In the genomic region with DNA sequence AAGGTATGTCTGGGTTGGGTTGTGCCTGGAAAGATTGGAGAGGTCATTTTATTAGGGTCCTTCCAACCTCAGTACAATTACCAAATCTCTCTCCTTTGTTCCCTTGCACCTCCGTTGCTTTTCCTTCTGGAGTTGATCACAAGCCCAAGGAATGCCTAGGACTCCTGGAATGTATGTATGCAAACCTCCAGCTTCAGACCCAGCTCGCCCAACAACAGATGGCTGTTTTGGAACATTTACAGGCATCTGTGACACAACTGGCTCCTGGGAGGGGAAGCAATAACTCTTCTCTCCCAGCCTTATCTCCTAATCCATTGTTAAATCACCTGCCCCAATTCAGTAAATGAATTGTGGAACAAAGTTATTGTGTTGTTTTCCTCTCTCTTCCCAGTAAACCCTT, we compare ENCODE assay signal across 2 cellular contexts.
TF ChIP-seq lines count a peak whose summit lies in the region.

No MANE protein-coding gene starts in this region.

TF ChIP-seq in WTC11, 78 proteins besides CTCF, POLR2A, EP300 and RAD21 (continued from another document and continues in another):
- TF ChIP-seq SP1 (CRISPR knock-in tag; conservative IDR thresholded peaks at IDR 0.05), result no peak
- TF ChIP-seq NFE2L1 (CRISPR knock-in tag; IDR thresholded peaks at IDR 0.05), result no peak
- no peak for TF ChIP-seq ATF6 (CRISPR knock-in tag; IDR thresholded peaks at IDR 0.05)
- no peak for TF ChIP-seq ETV6 (CRISPR knock-in tag; IDR thresholded peaks at IDR 0.05)
- TF ChIP-seq IRF2 (CRISPR knock-in tag; IDR thresholded peaks at IDR 0.05; ENCODE audit: borderline replicate concordance, low read depth), result no peak
- no peak for TF ChIP-seq ZSCAN18 (CRISPR knock-in tag; IDR thresholded peaks at IDR 0.05)
- TF ChIP-seq, protein P1, sequence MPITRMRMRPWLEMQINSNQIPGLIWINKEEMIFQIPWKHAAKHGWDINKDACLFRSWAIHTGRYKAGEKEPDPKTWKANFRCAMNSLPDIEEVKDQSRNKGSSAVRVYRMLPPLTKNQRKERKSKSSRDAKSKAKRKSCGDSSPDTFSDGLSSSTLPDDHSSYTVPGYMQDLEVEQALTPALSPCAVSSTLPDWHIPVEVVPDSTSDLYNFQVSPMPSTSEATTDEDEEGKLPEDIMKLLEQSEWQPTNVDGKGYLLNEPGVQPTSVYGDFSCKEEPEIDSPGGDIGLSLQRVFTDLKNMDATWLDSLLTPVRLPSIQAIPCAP (CRISPR knock-in tag; IDR thresholded peaks at IDR 0.05), result no peak
- no peak for TF ChIP-seq EMX1 (CRISPR knock-in tag; IDR thresholded peaks at IDR 0.05)
- TF ChIP-seq NFATC4 (CRISPR knock-in tag; IDR thresholded peaks at IDR 0.05), result no peak
- no peak for TF ChIP-seq SOX15 (CRISPR knock-in tag; IDR thresholded peaks at IDR 0.05)
- TF ChIP-seq TEAD1 (CRISPR knock-in tag; IDR thresholded peaks at IDR 0.05), result no peak
- TF ChIP-seq GTF2I (CRISPR knock-in tag; conservative IDR thresholded peaks at IDR 0.05), result no peak
- TF ChIP-seq ESRRA (CRISPR knock-in tag; IDR thresholded peaks at IDR 0.05; ENCODE audit: borderline replicate concordance), result no peak
- TF ChIP-seq TCF7 (CRISPR knock-in tag; IDR thresholded peaks at IDR 0.05; ENCODE audit: low read depth), result no peak
- TF ChIP-seq, protein P2, sequence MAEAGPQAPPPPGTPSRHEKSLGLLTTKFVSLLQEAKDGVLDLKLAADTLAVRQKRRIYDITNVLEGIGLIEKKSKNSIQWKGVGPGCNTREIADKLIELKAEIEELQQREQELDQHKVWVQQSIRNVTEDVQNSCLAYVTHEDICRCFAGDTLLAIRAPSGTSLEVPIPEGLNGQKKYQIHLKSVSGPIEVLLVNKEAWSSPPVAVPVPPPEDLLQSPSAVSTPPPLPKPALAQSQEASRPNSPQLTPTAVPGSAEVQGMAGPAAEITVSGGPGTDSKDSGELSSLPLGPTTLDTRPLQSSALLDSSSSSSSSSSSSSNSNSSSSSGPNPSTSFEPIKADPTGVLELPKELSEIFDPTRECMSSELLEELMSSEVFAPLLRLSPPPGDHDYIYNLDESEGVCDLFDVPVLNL (CRISPR knock-in tag; IDR thresholded peaks at IDR 0.05; ENCODE audit: borderline replicate concordance, low read depth), result no peak
- TF ChIP-seq, protein P3, sequence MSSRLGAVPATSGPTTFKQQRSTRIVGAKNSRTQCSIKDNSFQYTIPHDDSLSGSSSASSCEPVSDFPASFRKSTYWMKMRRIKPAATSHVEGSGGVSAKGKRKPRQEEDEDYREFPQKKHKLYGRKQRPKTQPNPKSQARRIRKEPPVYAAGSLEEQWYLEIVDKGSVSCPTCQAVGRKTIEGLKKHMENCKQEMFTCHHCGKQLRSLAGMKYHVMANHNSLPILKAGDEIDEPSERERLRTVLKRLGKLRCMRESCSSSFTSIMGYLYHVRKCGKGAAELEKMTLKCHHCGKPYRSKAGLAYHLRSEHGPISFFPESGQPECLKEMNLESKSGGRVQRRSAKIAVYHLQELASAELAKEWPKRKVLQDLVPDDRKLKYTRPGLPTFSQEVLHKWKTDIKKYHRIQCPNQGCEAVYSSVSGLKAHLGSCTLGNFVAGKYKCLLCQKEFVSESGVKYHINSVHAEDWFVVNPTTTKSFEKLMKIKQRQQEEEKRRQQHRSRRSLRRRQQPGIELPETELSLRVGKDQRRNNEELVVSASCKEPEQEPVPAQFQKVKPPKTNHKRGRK (CRISPR knock-in tag; IDR thresholded peaks at IDR 0.05; ENCODE audit: borderline replicate concordance), result no peak

TF ChIP-seq in GM12891, 5 proteins besides CTCF, POLR2A, EP300 and RAD21 (continued from another document):
- no peak for TF ChIP-seq TAF1 (IDR thresholded peaks at IDR 0.05; ENCODE audit: low read depth, low read length)
- TF ChIP-seq POU2F2 (IDR thresholded peaks at IDR 0.05; ENCODE audit: low read depth, low read length), result no peak
- TF ChIP-seq POLR2AphosphoS5 (IDR thresholded peaks at IDR 0.05; ENCODE audit: low read depth, low read length), result no peak
- TF ChIP-seq SPI1 (IDR thresholded peaks at IDR 0.05; ENCODE audit: low read depth, low read length), result no peak
